ENCODE assay signal across 11 cellular contexts in the genomic region with DNA sequence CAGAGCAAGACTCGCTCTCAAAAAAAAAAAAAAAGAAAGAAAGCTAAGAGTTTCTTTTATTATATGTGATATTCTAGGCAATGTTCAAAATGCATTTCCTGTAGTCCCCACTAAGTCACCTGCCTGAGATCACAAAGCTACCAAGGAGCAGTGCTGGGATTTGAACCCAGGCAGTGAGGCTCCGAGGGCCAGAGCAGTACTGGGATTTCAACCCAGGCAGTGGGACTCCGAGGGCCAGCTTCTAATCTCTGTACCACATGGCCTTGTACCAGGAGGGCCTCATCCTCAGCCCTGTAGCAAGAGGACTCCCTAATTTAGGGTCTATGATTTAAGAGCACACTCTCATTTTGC. TPM values are rescaled to one million over a fixed set of nuclear protein-coding genes. Genes with fewer than 3 reads are reported as not detected.
DNase-seq lines count a peak whose midpoint lies in the region; ATAC-seq and TF ChIP-seq lines count a peak whose summit lies in the region.
"Had no signal": no experiment of that assay in that cellular context is flagged by ENCODE, and none has a peak within 500 bp of the region (broad histone marks: within the 10 kb centered on the region; RNA-seq: fewer than 3 reads in every experiment).

No MANE protein-coding gene starts in this region.

- ATAC-seq in heart left ventricle = no peak
- no peak for ATAC-seq in naive thymus-derived CD8-positive, alpha-beta T cell

- H3K9me3 ChIP-seq in heart left ventricle = no peaks in the 10 kb centered on the region
- no peaks in the 10 kb centered on the region for H3K9me3 ChIP-seq in SJCRH30 (replicated peaks)

- 75 to 81% (median 76%) methylated on average over 3 of the region's 3 CpGs for WGBS in heart left ventricle, 4 donors
- WGBS in urinary bladder = 91% methylated on average over 3 of the region's 3 CpGs

- H3K36me3 ChIP-seq in heart left ventricle = peaks cover 0 to 4% (median 0%) of the 10 kb centered on the region in 9 donors
- no peaks in the 10 kb centered on the region for H3K36me3 ChIP-seq in urinary bladder (ENCODE audit: insufficient read depth)
- peaks cover 6% of the 10 kb centered on the region for H3K36me3 ChIP-seq in SJCRH30

- H3K27ac ChIP-seq in heart left ventricle (peak overlapping the region; percentile 95 to 100 (median 98)), urinary bladder (ENCODE audit: low read depth) (peak overlapping the region; percentile 98), SJCRH30 (no peak overlapping the region)
- H3K27ac ChIP-seq: KMS-11 had no signal

- POLR2A ChIA-PET in naive thymus-derived CD8-positive, alpha-beta T cell (lab: Charles Lee) = interaction anchor here (1.4 to 2.6 kb wide), 3 partner anchors 11 to 67 kb away, joined by 4 to 13 read pairs (median 5); a partner anchor contains a TSS

- H3K27ac Mint-ChIP-seq in dendritic cell treated with granulocyte-macrophage colony-stimulating factor and Interleukin-4, amounts not matched to agents 40 ng/mL and 50 ng/mL, for 4 days = peak overlapping the region; percentile 97
- peak overlapping the region in 9 of 10 donors; percentile 52 to 91 (median 87) for H3K27ac Mint-ChIP-seq in naive thymus-derived CD8-positive, alpha-beta T cell

- H3K4me1 ChIP-seq in heart left ventricle = peaks cover 13 to 87% (median 71%) of the 10 kb centered on the region in 12 donors
- H3K4me1 ChIP-seq in urinary bladder (ENCODE audit: insufficient read depth) = peaks cover 3% of the 10 kb centered on the region
- H3K4me1 ChIP-seq in SJCRH30 = peaks cover 21% of the 10 kb centered on the region

- H3K27me3 Mint-ChIP-seq in dendritic cell treated with granulocyte-macrophage colony-stimulating factor and Interleukin-4, amounts not matched to agents 40 ng/mL and 50 ng/mL, for 4 days = no peaks in the 10 kb centered on the region
- no peaks in the 10 kb centered on the region for H3K27me3 Mint-ChIP-seq in naive thymus-derived CD8-positive, alpha-beta T cell

- no peak for TF ChIP-seq POLR2A in heart left ventricle (IDR thresholded peaks at IDR 0.05)

- H3K4me1 Mint-ChIP-seq in dendritic cell treated with granulocyte-macrophage colony-stimulating factor and Interleukin-4, amounts not matched to agents 40 ng/mL and 50 ng/mL, for 4 days (ENCODE audit: low read depth) = peaks cover 68% of the 10 kb centered on the region
- peaks cover 31 to 91% (median 76%) of the 10 kb centered on the region in 4 donors for H3K4me1 Mint-ChIP-seq in naive thymus-derived CD8-positive, alpha-beta T cell

- no peaks in the 10 kb centered on the region for H3K27me3 ChIP-seq in heart left ventricle
- H3K27me3 ChIP-seq in SJCRH30 = no peaks in the 10 kb centered on the region

- H3K36me3 Mint-ChIP-seq in dendritic cell treated with granulocyte-macrophage colony-stimulating factor and Interleukin-4, amounts not matched to agents 40 ng/mL and 50 ng/mL, for 4 days (ENCODE audit: low read depth) = peaks cover 22% of the 10 kb centered on the region
- H3K36me3 Mint-ChIP-seq in naive thymus-derived CD8-positive, alpha-beta T cell = peaks cover 0 to 13% (median 0%) of the 10 kb centered on the region in 3 donors

- no peak for TF ChIP-seq CTCF in heart left ventricle (IDR thresholded peaks at IDR 0.05)

- intact Hi-C loops in heart left ventricle (cut with DNase I) = loop anchor here in 6 of 10 donors (1.0 to 5.0 kb wide), 6 partner anchors 39 to 46 kb away; no protein-coding TSS in a partner anchor
- intact Hi-C loops in cardiac septum (cut with DNase I) = no loop called here
- intact Hi-C loops in dendritic cell treated with granulocyte-macrophage colony-stimulating factor and Interleukin-4, amounts not matched to agents 40 ng/mL and 50 ng/mL, for 4 days (cut with micrococcal nuclease) = no loop called here

- DNase-seq in heart left ventricle = no peak
- DNase-seq in cardiac septum (ENCODE audit: low spot score) = no peak
- no peak for DNase-seq in naive thymus-derived CD8-positive, alpha-beta T cell
- no peak for DNase-seq in T1000 (lab: John Stamatoyannopoulos, UW)
- no peak for DNase-seq in SJCRH30
- DNase-seq in ACHN = no peak
- DNase-seq: cortex of kidney had no signal

- no peak overlapping the region for H3K4me3 ChIP-seq in heart left ventricle
- no peak overlapping the region for H3K4me3 ChIP-seq in urinary bladder (ENCODE audit: low read depth, low read length)
- H3K4me3 ChIP-seq in SJCRH30 = no peak overlapping the region
- H3K4me3 ChIP-seq: SK-N-MC had no signal

- no peaks in the 10 kb centered on the region for H3K9me3 Mint-ChIP-seq in dendritic cell treated with granulocyte-macrophage colony-stimulating factor and Interleukin-4, amounts not matched to agents 40 ng/mL and 50 ng/mL, for 4 days
- H3K9me3 Mint-ChIP-seq in naive thymus-derived CD8-positive, alpha-beta T cell = no peaks in the 10 kb centered on the region

- in situ Hi-C loops in ACHN (cut with HindIII; ENCODE audit: low pct_ligation_motif_present, low pct_unique_long_range_greater_than_20kb, low sequenced_read_pairs) = no loop called here

- H3K4me3 Mint-ChIP-seq in dendritic cell treated with granulocyte-macrophage colony-stimulating factor and Interleukin-4, amounts not matched to agents 40 ng/mL and 50 ng/mL, for 4 days = no peak overlapping the region
- H3K4me3 Mint-ChIP-seq in naive thymus-derived CD8-positive, alpha-beta T cell = peak overlapping the region in 6 of 10 donors; percentile 16 to 43 (median 23)

RNA-seq across cellular contexts. Expression of a gene that starts 39.7 kb away (rescaled TPM):
- total RNA-seq in heart left ventricle (10 to 100 TPM; 21.7 to 46.4 (median 28.9) TPM), cardiac septum (25.7 TPM), urinary bladder (29.0 TPM)
- polyA plus RNA-seq in heart left ventricle (10 to 100 TPM; 11.3 to 11.9 TPM), urinary bladder (15.6 TPM)
- 10 to 100 TPM; 61.8 to 67.8 TPM for total RNA-seq in naive thymus-derived CD8-positive, alpha-beta T cell
- polyA plus RNA-seq in naive thymus-derived CD8-positive, alpha-beta T cell = 10 to 100 TPM in 2 of 3 donors, 1 to 10 TPM in 1; 8.9 to 20.4 (median 13.5) TPM
- total RNA-seq in SJCRH30 (2014; rRNA removed; shearing (Covaris generic)) = 45.4 and 45.8 TPM in 2 replicates

Comparison
In these comparisons a context has a peak if more than half of its experiments do, and no peak if none do; other contexts are left out.
1. intact Hi-C loops: an anchor here in heart left ventricle (1.0 to 5.0 kb wide); none called in cardiac septum and dendritic cell treated with granulocyte-macrophage colony-stimulating factor and Interleukin-4, amounts not matched to agents 40 ng/mL and 50 ng/mL, for 4 days.